In the genomic region with DNA sequence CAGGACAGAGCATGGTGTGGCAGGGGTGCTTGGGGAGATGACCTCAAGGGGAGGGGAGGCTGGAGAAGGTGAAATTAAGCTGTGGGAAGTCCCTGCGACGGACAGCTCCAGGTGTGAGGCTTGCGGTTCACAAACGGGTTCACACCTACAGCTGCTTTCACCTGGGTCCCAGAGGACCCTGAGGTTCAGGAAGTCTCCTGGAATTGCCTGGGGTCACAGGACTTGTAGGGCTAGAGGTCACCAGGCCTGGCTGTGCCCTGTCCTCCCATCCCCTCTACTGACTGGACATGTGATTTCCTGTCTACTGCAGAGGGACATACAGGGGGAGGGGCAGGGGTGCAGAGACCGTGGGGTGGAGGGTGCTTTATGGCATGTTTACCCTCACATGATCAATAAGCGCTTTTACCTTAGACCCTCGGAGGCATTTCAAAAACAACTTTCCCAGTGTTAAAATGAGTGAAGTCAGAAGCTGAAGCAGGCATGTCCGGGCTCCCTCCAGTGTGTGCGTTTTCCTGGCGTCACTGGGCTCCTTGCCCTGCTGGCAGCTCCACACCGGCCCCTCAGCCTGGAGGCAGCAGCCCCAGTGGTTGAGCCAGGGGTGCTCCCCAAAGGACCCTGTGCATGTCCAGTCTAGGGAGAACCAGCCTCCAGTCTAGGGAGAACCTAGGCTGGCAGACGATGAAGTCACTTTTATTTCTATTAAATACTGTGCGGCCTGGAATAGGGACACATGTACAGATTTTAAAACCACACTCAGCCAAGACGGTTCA, we compare ENCODE assay signal across 1 cellular context.
TF ChIP-seq lines count a peak whose summit lies in the region.

No MANE protein-coding gene starts in this region.

TF ChIP-seq in HepG2, 621 proteins besides CTCF, POLR2A, EP300 and RAD21 (continued from another document):
- TF ChIP-seq, protein P1, sequence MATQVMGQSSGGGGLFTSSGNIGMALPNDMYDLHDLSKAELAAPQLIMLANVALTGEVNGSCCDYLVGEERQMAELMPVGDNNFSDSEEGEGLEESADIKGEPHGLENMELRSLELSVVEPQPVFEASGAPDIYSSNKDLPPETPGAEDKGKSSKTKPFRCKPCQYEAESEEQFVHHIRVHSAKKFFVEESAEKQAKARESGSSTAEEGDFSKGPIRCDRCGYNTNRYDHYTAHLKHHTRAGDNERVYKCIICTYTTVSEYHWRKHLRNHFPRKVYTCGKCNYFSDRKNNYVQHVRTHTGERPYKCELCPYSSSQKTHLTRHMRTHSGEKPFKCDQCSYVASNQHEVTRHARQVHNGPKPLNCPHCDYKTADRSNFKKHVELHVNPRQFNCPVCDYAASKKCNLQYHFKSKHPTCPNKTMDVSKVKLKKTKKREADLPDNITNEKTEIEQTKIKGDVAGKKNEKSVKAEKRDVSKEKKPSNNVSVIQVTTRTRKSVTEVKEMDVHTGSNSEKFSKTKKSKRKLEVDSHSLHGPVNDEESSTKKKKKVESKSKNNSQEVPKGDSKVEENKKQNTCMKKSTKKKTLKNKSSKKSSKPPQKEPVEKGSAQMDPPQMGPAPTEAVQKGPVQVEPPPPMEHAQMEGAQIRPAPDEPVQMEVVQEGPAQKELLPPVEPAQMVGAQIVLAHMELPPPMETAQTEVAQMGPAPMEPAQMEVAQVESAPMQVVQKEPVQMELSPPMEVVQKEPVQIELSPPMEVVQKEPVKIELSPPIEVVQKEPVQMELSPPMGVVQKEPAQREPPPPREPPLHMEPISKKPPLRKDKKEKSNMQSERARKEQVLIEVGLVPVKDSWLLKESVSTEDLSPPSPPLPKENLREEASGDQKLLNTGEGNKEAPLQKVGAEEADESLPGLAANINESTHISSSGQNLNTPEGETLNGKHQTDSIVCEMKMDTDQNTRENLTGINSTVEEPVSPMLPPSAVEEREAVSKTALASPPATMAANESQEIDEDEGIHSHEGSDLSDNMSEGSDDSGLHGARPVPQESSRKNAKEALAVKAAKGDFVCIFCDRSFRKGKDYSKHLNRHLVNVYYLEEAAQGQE (IDR thresholded peaks at IDR 0.05; ENCODE audit: borderline replicate concordance in 1 of 2, low read depth in 1 of 2, low read length in 2 of 2): 0 out of 4 replicates have a peak, but pooled peaks of 1 of the 2 experiments have one; percentile 13
- no peak for TF ChIP-seq GFI1 (CRISPR knock-in tag; IDR thresholded peaks at IDR 0.05; ENCODE audit: borderline replicate concordance)
- no peak for TF ChIP-seq ZBTB42 (CRISPR knock-in tag; IDR thresholded peaks at IDR 0.05)
- peak in 1 of 2 experiments; percentile 60; a peak in 1 of 4 replicates for TF ChIP-seq KLF16 (CRISPR knock-in tag; IDR thresholded peaks at IDR 0.05)
TF ChIP-seq in HepG2: peak in this region for 87.
